ENCODE assay signal across 1 cellular context in the genomic region with DNA sequence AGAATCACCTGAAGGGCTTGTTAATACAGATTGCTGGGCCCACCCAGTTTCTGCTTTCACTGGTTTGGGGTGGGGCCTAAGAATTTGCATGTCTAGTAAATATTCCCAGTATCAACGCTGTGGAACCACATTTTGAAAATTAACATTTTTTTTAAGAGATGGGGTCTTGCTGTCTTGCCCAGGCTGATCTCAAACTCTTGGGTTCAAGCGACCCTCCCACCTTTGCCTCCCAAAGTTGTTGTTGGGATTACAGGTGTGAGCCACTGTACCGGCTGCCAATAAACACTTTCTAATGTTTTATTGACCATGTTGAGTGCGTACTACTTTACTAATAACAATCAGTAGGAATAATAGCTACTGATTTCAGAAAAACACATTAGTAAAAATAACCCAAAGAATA.
TF ChIP-seq lines count a peak whose summit lies in the region.

No MANE protein-coding gene starts in this region.

TF ChIP-seq in K562, 482 proteins besides CTCF, POLR2A, EP300 and RAD21:
- TF ChIP-seq ZNF766 (CRISPR knock-in tag; conservative IDR thresholded peaks at IDR 0.05) (no peak), RBFOX2 (IDR thresholded peaks at IDR 0.05; ENCODE audit: low read depth, low read length) (peak; percentile 58; the same call in 1 of the 2 replicates), HNRNPLL (IDR thresholded peaks at IDR 0.05; ENCODE audit: low read depth, low read length, poor library complexity, severe bottlenecking) (no peak), TCF3 (CRISPR knock-in tag; IDR thresholded peaks at IDR 0.05) (no peak), ZNF121 (CRISPR knock-in tag; conservative IDR thresholded peaks at IDR 0.05) (peak; percentile 97)
- TF ChIP-seq, protein P1, sequence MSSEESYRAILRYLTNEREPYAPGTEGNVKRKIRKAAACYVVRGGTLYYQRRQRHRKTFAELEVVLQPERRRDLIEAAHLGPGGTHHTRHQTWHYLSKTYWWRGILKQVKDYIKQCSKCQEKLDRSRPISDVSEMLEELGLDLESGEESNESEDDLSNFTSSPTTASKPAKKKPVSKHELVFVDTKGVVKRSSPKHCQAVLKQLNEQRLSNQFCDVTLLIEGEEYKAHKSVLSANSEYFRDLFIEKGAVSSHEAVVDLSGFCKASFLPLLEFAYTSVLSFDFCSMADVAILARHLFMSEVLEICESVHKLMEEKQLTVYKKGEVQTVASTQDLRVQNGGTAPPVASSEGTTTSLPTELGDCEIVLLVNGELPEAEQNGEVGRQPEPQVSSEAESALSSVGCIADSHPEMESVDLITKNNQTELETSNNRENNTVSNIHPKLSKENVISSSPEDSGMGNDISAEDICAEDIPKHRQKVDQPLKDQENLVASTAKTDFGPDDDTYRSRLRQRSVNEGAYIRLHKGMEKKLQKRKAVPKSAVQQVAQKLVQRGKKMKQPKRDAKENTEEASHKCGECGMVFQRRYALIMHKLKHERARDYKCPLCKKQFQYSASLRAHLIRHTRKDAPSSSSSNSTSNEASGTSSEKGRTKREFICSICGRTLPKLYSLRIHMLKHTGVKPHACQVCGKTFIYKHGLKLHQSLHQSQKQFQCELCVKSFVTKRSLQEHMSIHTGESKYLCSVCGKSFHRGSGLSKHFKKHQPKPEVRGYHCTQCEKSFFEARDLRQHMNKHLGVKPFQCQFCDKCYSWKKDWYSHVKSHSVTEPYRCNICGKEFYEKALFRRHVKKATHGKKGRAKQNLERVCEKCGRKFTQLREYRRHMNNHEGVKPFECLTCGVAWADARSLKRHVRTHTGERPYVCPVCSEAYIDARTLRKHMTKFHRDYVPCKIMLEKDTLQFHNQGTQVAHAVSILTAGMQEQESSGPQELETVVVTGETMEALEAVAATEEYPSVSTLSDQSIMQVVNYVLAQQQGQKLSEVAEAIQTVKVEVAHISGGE (CRISPR knock-in tag; IDR thresholded peaks at IDR 0.05), result no peak
